8 cellular contexts compared by ENCODE assay signal in genomic region chr16:3129137-3130131, GRCh38. TPM values are rescaled to one million over a fixed set of nuclear protein-coding genes. Genes with fewer than 3 reads are reported as not detected.
A peak's percentile ranks its signal among the peaks of the same experiment; 100 is the strongest.
DNase-seq lines count a peak whose midpoint lies in the region; ATAC-seq and TF ChIP-seq lines count a peak whose summit lies in the region.

No MANE protein-coding gene starts in this region.

- H3K9me3 Mint-ChIP-seq in dendritic cell treated with granulocyte-macrophage colony-stimulating factor and Interleukin-4, amounts not matched to agents 40 ng/mL and 50 ng/mL, for 4 days, result no peaks in the 10 kb centered on the region

- H3K9me3 ChIP-seq in lower lobe of right lung, result no peaks in the 10 kb centered on the region

- H3K27me3 ChIP-seq in lower lobe of right lung (ENCODE audit: low read depth), result no peaks in the 10 kb centered on the region

- peak overlapping the region; percentile 81 for H3K27ac ChIP-seq in lower lobe of right lung

- DNase-seq in GF-D8 (lab: John Stamatoyannopoulos, UW), result peak; percentile 58
- DNase-seq in NCI-H526 (lab: John Stamatoyannopoulos, UW), result peak; percentile 65 to 84
- DNase-seq in activated CD4-positive, alpha-beta T cell treated with anti-CD3 and anti-CD28 coated beads for 4 hours, result peak; percentile 81 to 88
- peak; percentile 78 for DNase-seq in lower lobe of right lung
- DNase-seq in stimulated activated CD4-positive, alpha-beta T cell treated with anti-CD3 and anti-CD28 coated beads, TNF-alpha, amount 100 ng/mL, for 24 hours (ENCODE audit: low read depth in 3 of 3), result peak; percentile 63 to 79 (median 63)

- H3K4me1 ChIP-seq in lower lobe of right lung, result peaks cover 52% of the 10 kb centered on the region

- ATAC-seq in HG03135 (IDR thresholded peaks at IDR 0.05; ENCODE audit: unreplicated experiment) (peak; percentile 43), lower lobe of right lung (peak; percentile 83 to 89), GM21390 (IDR thresholded peaks at IDR 0.05; ENCODE audit: unreplicated experiment) (no peak)

- H3K27me3 Mint-ChIP-seq in dendritic cell treated with granulocyte-macrophage colony-stimulating factor and Interleukin-4, amounts not matched to agents 40 ng/mL and 50 ng/mL, for 4 days, result no peaks in the 10 kb centered on the region

- peak overlapping the region; percentile 87 for H3K27ac Mint-ChIP-seq in dendritic cell treated with granulocyte-macrophage colony-stimulating factor and Interleukin-4, amounts not matched to agents 40 ng/mL and 50 ng/mL, for 4 days

- H3K4me3 Mint-ChIP-seq in dendritic cell treated with granulocyte-macrophage colony-stimulating factor and Interleukin-4, amounts not matched to agents 40 ng/mL and 50 ng/mL, for 4 days, result peak overlapping the region; percentile 86

- H3K4me1 Mint-ChIP-seq in dendritic cell treated with granulocyte-macrophage colony-stimulating factor and Interleukin-4, amounts not matched to agents 40 ng/mL and 50 ng/mL, for 4 days (ENCODE audit: low read depth), result peaks cover 47% of the 10 kb centered on the region

- TF ChIP-seq CTCF in lower lobe of right lung (IDR thresholded peaks at IDR 0.05), result peak; percentile 90

- H3K36me3 Mint-ChIP-seq in dendritic cell treated with granulocyte-macrophage colony-stimulating factor and Interleukin-4, amounts not matched to agents 40 ng/mL and 50 ng/mL, for 4 days (ENCODE audit: low read depth), result peaks cover 29% of the 10 kb centered on the region

- intact Hi-C loops in dendritic cell treated with granulocyte-macrophage colony-stimulating factor and Interleukin-4, amounts not matched to agents 40 ng/mL and 50 ng/mL, for 4 days (cut with micrococcal nuclease), result loop anchor here (1.0 kb wide), 2 partner anchors 33 to 70 kb away; no protein-coding TSS in a partner anchor
- intact Hi-C loops in lower lobe of right lung (cut with DNase I), result no loop called here

- H3K4me3 ChIP-seq in lower lobe of right lung, result peak overlapping the region; percentile 65

- H3K36me3 ChIP-seq in lower lobe of right lung, result peaks cover 13% of the 10 kb centered on the region

RNA-seq across cellular contexts. Expression of gene ZNF213, which starts 5.4 kb away (rescaled TPM):
- 10.2 TPM for total RNA-seq in lower lobe of right lung

RNA-seq across cellular contexts. Expression of gene ZNF205, which starts 17.0 kb away (rescaled TPM):
- 11.9 TPM for total RNA-seq in lower lobe of right lung

RNA-seq across cellular contexts. Expression of gene ZSCAN10, which starts 30.3 kb away (rescaled TPM):
- total RNA-seq in lower lobe of right lung, result not detected

RNA-seq across cellular contexts. Expression of gene OR1F1, which starts 58.6 kb away (rescaled TPM):
- not detected for total RNA-seq in lower lobe of right lung
